ENCODE assay signal across 8 cellular contexts in the genomic region with DNA sequence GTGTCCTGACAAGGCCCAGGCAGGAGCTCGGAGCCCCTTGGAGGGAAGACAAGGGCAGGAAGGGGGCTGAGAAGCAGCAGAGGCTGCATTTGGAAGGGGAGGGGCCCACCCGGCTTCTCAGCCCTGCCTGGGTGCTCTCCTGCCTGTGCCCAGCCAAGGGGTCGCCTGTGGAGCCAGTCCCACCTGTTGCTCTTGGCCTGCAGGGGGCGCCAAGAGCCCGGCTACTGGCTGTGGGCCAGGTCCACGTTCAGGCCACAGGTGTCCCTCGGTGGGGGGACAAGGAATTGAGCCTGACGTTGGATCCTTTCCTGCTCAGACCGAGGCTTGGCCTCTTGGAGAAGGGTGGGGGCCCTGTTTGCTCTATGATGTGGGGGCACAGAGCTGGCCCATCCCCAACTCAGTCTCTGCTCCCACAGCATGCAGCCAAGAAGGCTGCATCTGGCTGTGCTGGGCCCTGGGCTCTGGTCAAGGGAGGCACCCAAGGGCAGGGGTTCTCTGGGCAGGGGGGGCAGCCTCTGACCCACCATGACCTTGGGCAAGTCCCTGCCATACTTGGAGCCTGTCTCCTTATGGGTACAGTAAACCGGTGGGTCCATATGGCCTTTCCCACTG. TPM values are rescaled to one million over a fixed set of nuclear protein-coding genes. Genes with fewer than 3 reads are reported as not detected.
DNase-seq lines count a peak whose midpoint lies in the region; ATAC-seq and TF ChIP-seq lines count a peak whose summit lies in the region.

No MANE protein-coding gene starts in this region.

- ATAC-seq in stimulated activated naive B cell treated with anti-CD40 and anti-IgM and Interleukin-4, amounts not matched to agents 10 μg/mL and 1 μg/mL and 100 μg/mL, for 72 hours (replicated peaks): peak; percentile 83 to 90

- no peaks in the 10 kb centered on the region for H3K27me3 ChIP-seq in Loucy (ENCODE audit: insufficient read depth, low read length, poor library complexity, severe bottlenecking)
- H3K27me3 ChIP-seq in WERI-Rb-1 (ENCODE audit: insufficient read depth, low read depth, severe bottlenecking): no peaks in the 10 kb centered on the region
- H3K27me3 ChIP-seq in mammary epithelial cell (ENCODE audit: insufficient read depth, low read length): no peaks in the 10 kb centered on the region

- dilution Hi-C loops in mammary epithelial cell (cut with HindIII; ENCODE audit: low sequenced_read_pairs): no loop called here

- TF ChIP-seq CTCF in Loucy (conservative IDR thresholded peaks at IDR 0.05; ENCODE audit: low read length) (peak; percentile 86), WERI-Rb-1 (IDR thresholded peaks at IDR 0.05; ENCODE audit: low read depth, low read length) (peak; percentile 95), mammary epithelial cell (conservative IDR thresholded peaks at IDR 0.05 in 1 of 2, IDR thresholded peaks at IDR 0.05 in 1 of 2; ENCODE audit: extremely low read depth in 1 of 2, insufficient read depth in 1 of 2, low read depth in 1 of 2, low read length in 2 of 2) (peak; percentile 82 to 90), mesothelial cell of epicardium (IDR thresholded peaks at IDR 0.05; ENCODE audit: unreplicated experiment) (peak; percentile 91)

- CTCF ChIA-PET in mammary epithelial cell (lab: Charles Lee; ENCODE audit: low non-redundant PET): no interaction called here

- in situ Hi-C loops in mammary epithelial cell (cut with MboI; ENCODE audit: low sequenced_read_pairs in 2 of 2): loop anchor here (10.0 kb wide), 1 partner anchor 283 kb away; no protein-coding TSS in a partner anchor

- H3K4me2 ChIP-seq in Loucy (ENCODE audit: low read depth, low read length, poor library complexity, severe bottlenecking): no peak overlapping the region
- no peak overlapping the region for H3K4me2 ChIP-seq in mammary epithelial cell (ENCODE audit: insufficient read depth, low read depth, low read length)

- H3K9ac ChIP-seq in Loucy (ENCODE audit: low read depth, low read length, poor library complexity, severe bottlenecking) (no peak overlapping the region), mammary epithelial cell (ENCODE audit: insufficient read depth, low read length) (no peak overlapping the region)

- no peaks in the 10 kb centered on the region for H3K36me3 ChIP-seq in Loucy (ENCODE audit: insufficient read depth, low read length)
- no peaks in the 10 kb centered on the region for H3K36me3 ChIP-seq in WERI-Rb-1
- no peaks in the 10 kb centered on the region for H3K36me3 ChIP-seq in mammary epithelial cell (ENCODE audit: insufficient read depth, low read length)

- intact Hi-C loops in mammary epithelial cell (cut with micrococcal nuclease): loop anchor here (1.0 to 5.0 kb wide), 3 partner anchors 143 to 510 kb away; a partner anchor contains a TSS

- H3K4me3 Mint-ChIP-seq in mesothelial cell of epicardium: no peak overlapping the region
- no peak overlapping the region for H3K4me3 Mint-ChIP-seq in stimulated activated naive B cell treated with anti-CD40 and anti-IgM and Interleukin-4, amounts not matched to agents 10 μg/mL and 1 μg/mL and 100 μg/mL, for 72 hours

- H3K9me2 ChIP-seq in Loucy (replicated peaks; ENCODE audit: low read depth, low read length): no peaks in the 10 kb centered on the region

- no peak overlapping the region for H2AFZ ChIP-seq in Loucy (ENCODE audit: low read length)
- H2AFZ ChIP-seq in mammary epithelial cell (ENCODE audit: low read depth, low read length): no peak overlapping the region

- no peaks in the 10 kb centered on the region for H3K4me1 ChIP-seq in Loucy (ENCODE audit: insufficient read depth, low read length, poor library complexity, severe bottlenecking)
- H3K4me1 ChIP-seq in mammary epithelial cell (ENCODE audit: insufficient read depth, low read length): peaks cover 16% of the 10 kb centered on the region

- no peak overlapping the region for H3K27ac ChIP-seq in WERI-Rb-1
- no peak overlapping the region for H3K27ac ChIP-seq in mammary epithelial cell (ENCODE audit: insufficient read depth, low read depth, low read length)

- H3K4me3 ChIP-seq in Loucy (ENCODE audit: low read length, poor library complexity, severe bottlenecking) (no peak overlapping the region), WERI-Rb-1 (ENCODE audit: low read depth, low read length) (no peak overlapping the region), mammary epithelial cell (replicated peaks in 1 of 3; ENCODE audit: insufficient read depth in 1 of 3, low read depth in 2 of 3, low read length in 3 of 3) (no peak overlapping the region)

- BruUV-seq in mammary epithelial cell (replicated peaks; lab: Mats Ljungman, UMichigan): no TSS peak

- no peak overlapping the region for H3K27ac Mint-ChIP-seq in mesothelial cell of epicardium
- peak overlapping the region; percentile 14 for H3K27ac Mint-ChIP-seq in stimulated activated naive B cell treated with anti-CD40 and anti-IgM and Interleukin-4, amounts not matched to agents 10 μg/mL and 1 μg/mL and 100 μg/mL, for 72 hours

- peaks cover 6% of the 10 kb centered on the region for H3K27me3 Mint-ChIP-seq in mesothelial cell of epicardium (ENCODE audit: low read depth)
- peaks cover 0 to 9% of the 10 kb centered on the region in 2 donors for H3K27me3 Mint-ChIP-seq in stimulated activated naive B cell treated with anti-CD40 and anti-IgM and Interleukin-4, amounts not matched to agents 10 μg/mL and 1 μg/mL and 100 μg/mL, for 72 hours

- H3K79me2 ChIP-seq in Loucy (ENCODE audit: insufficient read depth, low read length): no peaks in the 10 kb centered on the region
- no peaks in the 10 kb centered on the region for H3K79me2 ChIP-seq in mammary epithelial cell (ENCODE audit: insufficient read depth, low read length)

- peaks cover 28% of the 10 kb centered on the region for H3K4me1 Mint-ChIP-seq in mesothelial cell of epicardium
- H3K4me1 Mint-ChIP-seq in stimulated activated naive B cell treated with anti-CD40 and anti-IgM and Interleukin-4, amounts not matched to agents 10 μg/mL and 1 μg/mL and 100 μg/mL, for 72 hours: peaks cover under 1 to 5% of the 10 kb centered on the region in 2 donors

- no peaks in the 10 kb centered on the region for H3F3A ChIP-seq in Loucy (ENCODE audit: low read depth)

- WGBS in mammary epithelial cell (ENCODE audit: low coverage, missing lambda C conversion rate): 23% methylated on average over 6 of the region's 10 CpGs

- DNase-seq in DMS153 (lab: John Stamatoyannopoulos, UW) (peak; percentile 52), WERI-Rb-1 (peak; percentile 78), mammary epithelial cell (peak; percentile 26), mesothelial cell of epicardium (ENCODE audit: low spot score in 2 of 2, unreplicated experiment in 2 of 2) (peak; percentile 58 to 80), foreskin melanocyte (no peak)
- peak; percentile 27 for DNase-seq in stimulated activated naive B cell treated with anti-CD40 and anti-IgM and Interleukin-4, amounts not matched to agents 10 μg/mL and 1 μg/mL and 100 μg/mL, for 72 hours
- DNase-seq in NK-92 treated with Interleukin-12 subunit alpha and Interleukin-12 subunit beta, amount 100 ng/mL, for 24 hours (lab: John Stamatoyannopoulos, UW): no peak

- H3K9me3 ChIP-seq in Loucy (ENCODE audit: insufficient read depth, low read depth, low read length) (no peaks in the 10 kb centered on the region), WERI-Rb-1 (ENCODE audit: severe bottlenecking) (no peaks in the 10 kb centered on the region), mammary epithelial cell (replicated peaks; ENCODE audit: insufficient read depth, low read length) (no peaks in the 10 kb centered on the region)

- no peaks in the 10 kb centered on the region for H3K9me3 Mint-ChIP-seq in mesothelial cell of epicardium
- no peaks in the 10 kb centered on the region for H3K9me3 Mint-ChIP-seq in stimulated activated naive B cell treated with anti-CD40 and anti-IgM and Interleukin-4, amounts not matched to agents 10 μg/mL and 1 μg/mL and 100 μg/mL, for 72 hours

- H3K36me3 Mint-ChIP-seq in mesothelial cell of epicardium: peaks cover 7% of the 10 kb centered on the region
- peaks cover 2 to 12% of the 10 kb centered on the region in 2 donors for H3K36me3 Mint-ChIP-seq in stimulated activated naive B cell treated with anti-CD40 and anti-IgM and Interleukin-4, amounts not matched to agents 10 μg/mL and 1 μg/mL and 100 μg/mL, for 72 hours

- H4K20me1 ChIP-seq in Loucy (ENCODE audit: insufficient read depth, low read length, poor library complexity, severe bottlenecking) (no peaks in the 10 kb centered on the region), mammary epithelial cell (ENCODE audit: insufficient read depth, low read length) (no peaks in the 10 kb centered on the region)

RNA-seq across cellular contexts. Expression of a gene that starts 10.9 kb away (rescaled TPM):
- under 1 TPM; 0.26 to 0.33 TPM for total RNA-seq in mammary epithelial cell
- polyA plus RNA-seq in mammary epithelial cell: 0.11 TPM
- polyA minus RNA-seq in mammary epithelial cell: not detected
- total RNA-seq in mesothelial cell of epicardium: 34.9 to 41.2 TPM (median 38.7 TPM) in 3 replicates

Comparison
In these comparisons a context has a peak if more than half of its experiments do, and no peak if none do; other contexts are left out.
1. DNase-seq: peak in DMS153 (single experiment), WERI-Rb-1 (single experiment), mammary epithelial cell (single experiment), mesothelial cell of epicardium (2 of 2) and stimulated activated naive B cell treated with anti-CD40 and anti-IgM and Interleukin-4, amounts not matched to agents 10 μg/mL and 1 μg/mL and 100 μg/mL, for 72 hours (single experiment); none in NK-92 treated with Interleukin-12 subunit alpha and Interleukin-12 subunit beta, amount 100 ng/mL, for 24 hours (single experiment) and foreskin melanocyte (single experiment).
2. RNA of a gene that starts 10.9 kb away (total RNA-seq): 34.9 to 41.2 TPM in mesothelial cell of epicardium; 0.26 to 0.33 TPM in mammary epithelial cell; every median in the first group is over 10 times any median in the second.
3. Peak in every context shown above with its lines, with median percentiles within 50 percentile points of each other: CTCF ChIP-seq.